ENCODE assay signal across 2 cellular contexts in the genomic region with DNA sequence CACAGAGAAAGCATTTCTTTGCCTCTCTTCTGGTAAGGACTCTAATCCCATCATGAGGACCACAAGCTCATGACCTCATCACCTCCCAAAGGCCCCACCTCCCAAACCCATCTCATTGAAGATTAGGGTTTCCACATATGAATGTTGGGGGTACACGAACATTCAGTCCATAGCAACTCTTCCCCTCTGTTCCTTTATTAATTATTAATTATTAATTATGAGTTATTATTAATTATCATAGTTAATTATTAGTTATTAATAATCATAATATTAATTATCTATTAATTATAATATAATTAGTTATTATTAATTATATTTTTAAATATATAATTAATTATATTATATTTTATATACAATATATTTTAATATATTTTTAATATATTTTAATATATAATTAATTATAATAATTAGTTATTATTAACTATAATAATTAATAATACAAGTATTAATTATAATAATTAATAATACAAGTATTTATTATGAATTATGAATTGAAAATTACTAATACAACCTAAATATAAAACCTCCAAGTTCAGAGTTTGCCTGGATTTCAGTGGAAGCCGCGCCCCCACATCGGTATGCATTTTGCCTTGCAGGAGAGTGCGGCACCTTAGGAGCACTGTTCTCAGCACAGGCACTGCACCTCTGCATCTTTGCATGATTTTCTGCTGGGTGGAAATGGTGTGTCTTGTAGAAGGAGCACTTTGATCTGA.
TF ChIP-seq lines count a peak whose summit lies in the region.

No MANE protein-coding gene starts in this region.

TF ChIP-seq in H1, 55 proteins besides CTCF, POLR2A, EP300 and RAD21 (continued from another document):
- TF ChIP-seq ZNF274 (IDR thresholded peaks at IDR 0.05; ENCODE audit: borderline replicate concordance, extremely low read depth, low read length) = no peak

TF ChIP-seq in HEK293T, 16 proteins besides CTCF, POLR2A, EP300 and RAD21 (continued from another document):
- TF ChIP-seq, protein P1, sequence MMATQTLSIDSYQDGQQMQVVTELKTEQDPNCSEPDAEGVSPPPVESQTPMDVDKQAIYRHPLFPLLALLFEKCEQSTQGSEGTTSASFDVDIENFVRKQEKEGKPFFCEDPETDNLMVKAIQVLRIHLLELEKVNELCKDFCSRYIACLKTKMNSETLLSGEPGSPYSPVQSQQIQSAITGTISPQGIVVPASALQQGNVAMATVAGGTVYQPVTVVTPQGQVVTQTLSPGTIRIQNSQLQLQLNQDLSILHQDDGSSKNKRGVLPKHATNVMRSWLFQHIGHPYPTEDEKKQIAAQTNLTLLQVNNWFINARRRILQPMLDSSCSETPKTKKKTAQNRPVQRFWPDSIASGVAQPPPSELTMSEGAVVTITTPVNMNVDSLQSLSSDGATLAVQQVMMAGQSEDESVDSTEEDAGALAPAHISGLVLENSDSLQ (IDR thresholded peaks at IDR 0.05) = no peak
- TF ChIP-seq FOXK2 (IDR thresholded peaks at IDR 0.05) (no peak), SUZ12 (IDR thresholded peaks at IDR 0.05) (no peak)
TF ChIP-seq in HEK293T: peak in this region for 0.
